2 cellular contexts compared by ENCODE assay signal in the genomic region with DNA sequence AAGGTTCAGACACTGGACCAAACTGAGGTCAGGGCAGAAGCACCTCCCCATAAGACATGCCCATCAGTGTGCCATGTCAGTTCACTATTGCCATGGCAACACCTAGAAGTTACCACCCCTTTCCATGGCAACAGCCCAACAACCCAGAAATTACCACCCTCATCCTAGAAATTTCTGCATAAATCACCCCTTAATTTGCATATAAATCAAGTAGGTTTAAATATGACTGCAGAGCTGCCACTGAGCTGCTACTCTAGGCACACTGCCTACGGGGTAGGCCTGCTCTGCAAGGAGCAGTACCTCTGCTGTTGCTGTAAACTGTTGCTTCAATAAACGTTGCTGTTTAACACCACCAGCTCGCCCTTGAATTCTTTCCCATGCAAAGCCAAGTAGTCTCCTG.
TF ChIP-seq lines count a peak whose summit lies in the region.

No MANE protein-coding gene starts in this region.

TF ChIP-seq in A549, 52 proteins besides CTCF, POLR2A, EP300 and RAD21:
- no peak for TF ChIP-seq CBX2 (IDR thresholded peaks at IDR 0.05; ENCODE audit: borderline replicate concordance, low read depth)
- TF ChIP-seq MYC (IDR thresholded peaks at IDR 0.05; ENCODE audit: borderline replicate concordance, low read length): no peak
- TF ChIP-seq RFX5 (IDR thresholded peaks at IDR 0.05): peak; percentile 55; the same call in 1 of the 2 replicates

TF ChIP-seq in GM12878, 131 proteins besides CTCF, POLR2A, EP300 and RAD21:
- peak; percentile 71 for TF ChIP-seq PKNOX1 (IDR thresholded peaks at IDR 0.05)
- no peak for TF ChIP-seq E2F8 (IDR thresholded peaks at IDR 0.05; ENCODE audit: low read depth, partially characterized antibody)
- no peak for TF ChIP-seq CEBPZ (IDR thresholded peaks at IDR 0.05; ENCODE audit: low read depth, low read length)
- TF ChIP-seq NFXL1 (IDR thresholded peaks at IDR 0.05; ENCODE audit: borderline replicate concordance): no peak
- TF ChIP-seq, protein P1, sequence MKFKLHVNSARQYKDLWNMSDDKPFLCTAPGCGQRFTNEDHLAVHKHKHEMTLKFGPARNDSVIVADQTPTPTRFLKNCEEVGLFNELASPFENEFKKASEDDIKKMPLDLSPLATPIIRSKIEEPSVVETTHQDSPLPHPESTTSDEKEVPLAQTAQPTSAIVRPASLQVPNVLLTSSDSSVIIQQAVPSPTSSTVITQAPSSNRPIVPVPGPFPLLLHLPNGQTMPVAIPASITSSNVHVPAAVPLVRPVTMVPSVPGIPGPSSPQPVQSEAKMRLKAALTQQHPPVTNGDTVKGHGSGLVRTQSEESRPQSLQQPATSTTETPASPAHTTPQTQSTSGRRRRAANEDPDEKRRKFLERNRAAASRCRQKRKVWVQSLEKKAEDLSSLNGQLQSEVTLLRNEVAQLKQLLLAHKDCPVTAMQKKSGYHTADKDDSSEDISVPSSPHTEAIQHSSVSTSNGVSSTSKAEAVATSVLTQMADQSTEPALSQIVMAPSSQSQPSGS (IDR thresholded peaks at IDR 0.05; ENCODE audit: low read length): no peak
- peak; percentile 89 for TF ChIP-seq BMI1 (IDR thresholded peaks at IDR 0.05; ENCODE audit: borderline replicate concordance)
- no peak for TF ChIP-seq IRF4 (IDR thresholded peaks at IDR 0.05; ENCODE audit: low read depth, low read length)
- no peak for TF ChIP-seq POLR2AphosphoS2 (IDR thresholded peaks at IDR 0.05; ENCODE audit: low read depth, low read length)
- TF ChIP-seq SUPT20H (IDR thresholded peaks at IDR 0.05; ENCODE audit: borderline replicate concordance, control insufficient read depth, low read depth, low read length): no peak
- TF ChIP-seq SMARCA5 (IDR thresholded peaks at IDR 0.05): no peak
- TF ChIP-seq MXI1 (IDR thresholded peaks at IDR 0.05; ENCODE audit: low read depth, low read length): no peak
